ENCODE assay signal across 15 cellular contexts in the genomic region with DNA sequence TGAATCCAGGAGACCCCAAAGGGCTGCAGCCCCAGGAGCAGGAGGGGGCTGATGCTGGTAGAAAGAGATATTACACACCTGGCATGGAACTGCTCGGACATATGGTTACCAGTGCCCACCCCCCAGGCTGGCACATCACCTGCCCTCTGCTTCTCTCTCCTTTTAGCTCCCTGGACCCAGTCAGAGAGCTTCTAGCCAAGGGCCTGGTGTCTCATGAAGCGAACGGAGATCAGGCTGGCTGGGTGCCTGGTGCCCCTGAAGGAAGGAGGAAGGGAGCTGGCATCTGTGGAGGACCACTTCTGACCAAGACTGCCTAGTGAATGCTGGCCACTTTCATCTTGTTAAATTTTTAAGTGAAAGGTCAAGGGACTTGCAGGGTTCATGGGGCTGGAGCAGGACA. TPM values are rescaled to one million over a fixed set of nuclear protein-coding genes. Genes with fewer than 3 reads are reported as not detected.
DNase-seq lines count a peak whose midpoint lies in the region; FAIRE-seq and TF ChIP-seq lines count a peak whose summit lies in the region.
"Had no signal": no experiment of that assay in that cellular context is flagged by ENCODE, and none has a peak within 500 bp of the region (broad histone marks: within the 10 kb centered on the region; RNA-seq: fewer than 3 reads in every experiment).

No MANE protein-coding gene starts in this region.

- POLR2A ChIA-PET in RWPE1 (lab: Yijun Ruan, JAX; ENCODE audit: low non-redundant PET), result no interaction called here
- POLR2A ChIA-PET in H1 (lab: Charles Lee; ENCODE audit: partially characterized antibody), result interaction anchor here (0.8 to 1.4 kb wide), 6 partner anchors 8 to 54 kb away, joined by 3 to 4 read pairs (median 3); no protein-coding TSS in a partner anchor

- no peak overlapping the region for H2AK5ac ChIP-seq in H1 (ENCODE audit: low read depth, low read length)

- no peak overlapping the region for H3K18ac ChIP-seq in H1 (ENCODE audit: extremely low read depth, low read length)

- H4K20me1 ChIP-seq in BLaER1 treated with 17β-estradiol and CSF1 and Interleukin-3, amounts not matched to agents 10 nM and 100 nM, result no peaks in the 10 kb centered on the region
- H4K20me1 ChIP-seq in H1 (replicated peaks in 1 of 2; ENCODE audit: control insufficient read depth in 1 of 2, insufficient read depth in 2 of 2, low read length in 2 of 2), result no peaks in the 10 kb centered on the region

- peak overlapping the region; percentile 9; the same call in 1 of the 2 replicates for H4K8ac ChIP-seq in H1 (ENCODE audit: extremely low read depth, insufficient read depth, low read length)

- peaks cover 8% of the 10 kb centered on the region for H3K4me1 Mint-ChIP-seq in progenitor cell of endocrine pancreas (ENCODE audit: low read depth)

- H3K4me3 ChIP-seq in BLaER1 treated with 17β-estradiol and CSF1 and Interleukin-3, amounts not matched to agents 10 nM and 100 nM, result no peak overlapping the region
- no peak overlapping the region for H3K4me3 ChIP-seq in H1 (ENCODE audit: extremely low read depth in 1 of 4, insufficient read depth in 2 of 4, low read depth in 3 of 4, low read length in 4 of 4)
- H3K4me3 ChIP-seq: GM12878, HAP-1 had no signal

- CTCF ChIA-PET in RWPE1 (lab: Yijun Ruan, JAX), result interaction anchor here (2.5 kb wide), 1 partner anchor 131 kb away, joined by 16 read pairs; no protein-coding TSS in a partner anchor
- CTCF ChIA-PET in H1 (lab: Charles Lee; ENCODE audit: partially characterized antibody), result interaction anchor here (1.2 to 16.3 kb wide), 10 partner anchors 9 to 133 kb away, joined by 3 to 336 read pairs (median 67); a partner anchor contains a TSS

- WGBS in H1 (ENCODE audit: extremely low coverage in 1 of 2, insufficient coverage in 1 of 2, insufficient read length in 1 of 2, insufficient replicate concordance in 2 of 2, low coverage in 1 of 2, low lambda C conversion rate in 2 of 2, missing lambda C conversion rate in 1 of 2), 2 experiments, result 88% methylated on average over 3 of the region's 3 CpGs; no CpG with 5 or more reads in 1 of the 2 experiments

- no peak for TF ChIP-seq CTCF in RWPE1 (conservative IDR thresholded peaks at IDR 0.05; ENCODE audit: low read depth)
- TF ChIP-seq CTCF in H1 (IDR thresholded peaks at IDR 0.05; ENCODE audit: control extremely low read depth in 1 of 3, insufficient read depth in 1 of 3, low read depth in 1 of 3, low read length in 3 of 3), result no peak
- TF ChIP-seq CTCF in progenitor cell of endocrine pancreas (IDR thresholded peaks at IDR 0.05; ENCODE audit: unreplicated experiment), result no peak

- no peak overlapping the region for H3K27ac ChIP-seq in BLaER1 treated with 17β-estradiol and CSF1 and Interleukin-3, amounts not matched to agents 10 nM and 100 nM
- H3K27ac ChIP-seq in RWPE1 (peak overlapping the region; percentile 96; the same call in 1 of the 2 replicates), H1 (ENCODE audit: low read depth, low read length) (no peak overlapping the region)

- TF ChIP-seq EP300 in H1 (IDR thresholded peaks at IDR 0.05; ENCODE audit: borderline replicate concordance in 1 of 2, low read depth in 2 of 2, low read length in 2 of 2), result no peak

- no peaks in the 10 kb centered on the region for H3K9me3 Mint-ChIP-seq in progenitor cell of endocrine pancreas (ENCODE audit: low read depth)
- H3K9me3 Mint-ChIP-seq: CD4-positive, alpha-beta T cell had no signal

- H2BK120ac ChIP-seq in H1 (replicated peaks; ENCODE audit: low read depth, low read length), result no peak overlapping the region

- H3K9ac ChIP-seq in BLaER1 treated with 17β-estradiol and CSF1 and Interleukin-3, amounts not matched to agents 10 nM and 100 nM, result no peak overlapping the region
- no peak overlapping the region for H3K9ac ChIP-seq in H1 (replicated peaks in 1 of 4; ENCODE audit: extremely low read depth in 1 of 4, low read depth in 3 of 4, low read length in 3 of 4)

- peaks cover 0 to 9% (median 6%) of the 10 kb centered on the region in 11 experiments; a peak in 8 of 22 replicates for H3K9me3 ChIP-seq in BLaER1 treated with 17β-estradiol and CSF1 and Interleukin-3, amounts not matched to agents 10 nM and 100 nM (replicated peaks in 1 of 11)
- no peaks in the 10 kb centered on the region for H3K9me3 ChIP-seq in H1 (ENCODE audit: insufficient read depth in 2 of 2, low read depth in 1 of 2, low read length in 1 of 2)
- H3K9me3 ChIP-seq: HAP-1 had no signal

- H3K36me3 ChIP-seq in BLaER1 treated with 17β-estradiol and CSF1 and Interleukin-3, amounts not matched to agents 10 nM and 100 nM, result no peaks in the 10 kb centered on the region
- H3K36me3 ChIP-seq in H1 (ENCODE audit: control insufficient read depth in 2 of 4, insufficient read depth in 4 of 4, low read length in 3 of 4), result no peaks in the 10 kb centered on the region
- H3K36me3 ChIP-seq: HAP-1 had no signal

- no peak overlapping the region for H3K14ac ChIP-seq in H1 (ENCODE audit: insufficient read length)

- H4K91ac ChIP-seq in H1 (replicated peaks; ENCODE audit: insufficient read length, low read length), result no peak overlapping the region

- H3K27ac Mint-ChIP-seq in progenitor cell of endocrine pancreas, result no peak overlapping the region
- H3K27ac Mint-ChIP-seq: CD4-positive, alpha-beta T cell had no signal

- DNase-seq in DMS79 (lab: John Stamatoyannopoulos, UW) (peak; percentile 52), DMS79 treated with DMSO at 0.1 percent for 48 hours (lab: John Stamatoyannopoulos, UW) (no peak), RWPE1 (ENCODE audit: low spot score) (no peak), H1 (ENCODE audit: low read depth in 1 of 2, low spot score in 2 of 2) (no peak), DMS53 treated with DMSO at 0.1 percent for 48 hours (lab: John Stamatoyannopoulos, UW; ENCODE audit: unreplicated experiment) (no peak), progenitor cell of endocrine pancreas (ENCODE audit: low spot score, unreplicated experiment) (no peak)
- no peak for DNase-seq in stimulated activated CD4-positive, alpha-beta T cell treated with anti-CD3 and anti-CD28 coated beads, Interleukin-2, amount 100 ng/mL, for 24 hours
- DNase-seq: 8988T; AML-193; Calu3; CD4-positive, alpha-beta T cell; GOT3 had no signal

- no peaks in the 10 kb centered on the region for H3K27me3 ChIP-seq in BLaER1 treated with 17β-estradiol and CSF1 and Interleukin-3, amounts not matched to agents 10 nM and 100 nM
- H3K27me3 ChIP-seq in H1 (replicated peaks in 1 of 4; ENCODE audit: control insufficient read depth in 3 of 4, extremely low read depth in 1 of 4, insufficient read depth in 3 of 4, low read length in 3 of 4), result peaks cover 0 to 2% (median 0%) of the 10 kb centered on the region in 4 experiments; a peak in 1 of 7 replicates

- no peaks in the 10 kb centered on the region for H3K36me3 Mint-ChIP-seq in progenitor cell of endocrine pancreas (ENCODE audit: insufficient read depth)

- no peak overlapping the region for H2BK12ac ChIP-seq in H1 (ENCODE audit: low read depth, low read length)

- FAIRE-seq in H1 (lab: Jason Lieb, UNC), result no peak
- FAIRE-seq: GM12878 had no signal

- peaks cover 18% of the 10 kb centered on the region for H3K27me3 Mint-ChIP-seq in progenitor cell of endocrine pancreas

- no peak overlapping the region for H3K56ac ChIP-seq in H1 (replicated peaks; ENCODE audit: insufficient read length, low read depth, low read length)

- H2BK20ac ChIP-seq in H1 (ENCODE audit: low read length), result no peak overlapping the region

- no peak overlapping the region for H4K5ac ChIP-seq in H1 (ENCODE audit: insufficient read length, low read depth, low read length)

- peak overlapping the region in 7 of 11 experiments; percentile 43 to 92 (median 81); a peak in 11 of 22 replicates for H3K4me2 ChIP-seq in BLaER1 treated with 17β-estradiol and CSF1 and Interleukin-3, amounts not matched to agents 10 nM and 100 nM
- H3K4me2 ChIP-seq in H1 (ENCODE audit: insufficient read depth in 1 of 2, low read depth in 2 of 2, low read length in 2 of 2), result no peak overlapping the region

- no peaks in the 10 kb centered on the region for H3K79me1 ChIP-seq in H1 (ENCODE audit: low read depth, low read length)

- H2BK5ac ChIP-seq in H1 (ENCODE audit: low read depth, low read length), result no peak overlapping the region

- peaks cover 27 to 75% (median 60%) of the 10 kb centered on the region in 10 experiments for H3K4me1 ChIP-seq in BLaER1 treated with 17β-estradiol and CSF1 and Interleukin-3, amounts not matched to agents 10 nM and 100 nM
- H3K4me1 ChIP-seq in H1 (replicated peaks in 1 of 4; ENCODE audit: control insufficient read depth in 3 of 4, insufficient read depth in 4 of 4, low read length in 3 of 4), result peaks cover 0 to 4% (median 1%) of the 10 kb centered on the region in 4 experiments; a peak in 2 of 7 replicates
- H3K4me1 ChIP-seq: HAP-1 had no signal

- H3K23ac ChIP-seq in H1 (ENCODE audit: insufficient read length), result no peak overlapping the region

- H3K23me2 ChIP-seq in H1 (ENCODE audit: low read depth, low read length), result no peaks in the 10 kb centered on the region; the same call in 1 of the 2 replicates

- no peaks in the 10 kb centered on the region for H3K79me2 ChIP-seq in H1 (ENCODE audit: control insufficient read depth in 1 of 2, insufficient read depth in 2 of 2, low read length in 2 of 2)

- no peak for TF ChIP-seq POLR2A in H1 (IDR thresholded peaks at IDR 0.05; ENCODE audit: control extremely low read depth in 1 of 2, low read depth in 2 of 2, low read length in 2 of 2)

- H2AFZ ChIP-seq in H1 (ENCODE audit: low read length), result no peak overlapping the region

- H3K4me3 Mint-ChIP-seq in progenitor cell of endocrine pancreas (ENCODE audit: low read depth), result no peak overlapping the region
- H3K4me3 Mint-ChIP-seq: CD4-positive, alpha-beta T cell had no signal

- H2BK15ac ChIP-seq in H1 (ENCODE audit: low read length), result no peak overlapping the region

- no peak for TF ChIP-seq RAD21 in H1 (IDR thresholded peaks at IDR 0.05 in 1 of 2, conservative IDR thresholded peaks at IDR 0.05 in 1 of 2; ENCODE audit: low read depth in 2 of 2, low read length in 2 of 2)

- H3K4ac ChIP-seq in H1 (replicated peaks; ENCODE audit: insufficient read length, low read depth, low read length), result no peak overlapping the region

TF ChIP-seq in H1, 55 proteins besides CTCF, POLR2A, EP300 and RAD21 (continues in another document):
- TF ChIP-seq SP1 (IDR thresholded peaks at IDR 0.05; ENCODE audit: low read depth, low read length) (no peak), ASH2L (IDR thresholded peaks at IDR 0.05; ENCODE audit: low read length) (no peak), NRF1 (IDR thresholded peaks at IDR 0.05; ENCODE audit: low read depth, low read length) (no peak), NANOG (IDR thresholded peaks at IDR 0.05; ENCODE audit: insufficient read depth, low read depth, low read length, poor library complexity, severe bottlenecking) (no peak)

RNA-seq across cellular contexts. Expression of a gene that starts 53.1 kb away (rescaled TPM):
- 3.0 and 3.8 TPM in 2 replicates for total RNA-seq in H1 (2021; fragmentation: NEBNext Ultra II Directional; extraction: Animal tissue kit (Norgen Biotek cat#: 25700))
- 0.59 and 1.2 TPM in 2 replicates for polyA plus RNA-seq in H1 (2011; rRNA removed)
- polyA plus RNA-seq in H1 (2011; cell fraction: cytosol; rRNA removed), result 0.52 TPM
- 1.8 TPM for polyA plus RNA-seq in H1 (2011; cell fraction: nucleus; rRNA removed)
- 2.2 to 4.1 TPM (median 3.4 TPM) in 4 replicates for polyA plus RNA-seq in H1 (2012, experiment 1 of 2)
- polyA plus RNA-seq in H1 (2012, experiment 2 of 2), result 1.4 TPM
- 1.9 TPM for polyA plus RNA-seq in H1 (2013, experiment 1 of 2)
- polyA plus RNA-seq in H1 (2013, experiment 2 of 2), result 1.8 TPM
- 0.27 and 0.54 TPM in 2 replicates for polyA minus RNA-seq in H1 (2011; rRNA and poly(A)+ RNA removed)
- 2.3 TPM for polyA minus RNA-seq in H1 (2011; cell fraction: cytosol; rRNA and poly(A)+ RNA removed)
- 2.8 TPM for polyA minus RNA-seq in H1 (2011; cell fraction: nucleus; rRNA and poly(A)+ RNA removed)
- 2.8 and 2.9 TPM in 2 replicates for total RNA-seq in progenitor cell of endocrine pancreas
- total RNA-seq: GM12878 had no signal

Comparison
In these comparisons a context has a peak if more than half of its experiments do, and no peak if none do; other contexts are left out.
1. H3K4me2 ChIP-seq: peak in BLaER1 treated with 17β-estradiol and CSF1 and Interleukin-3, amounts not matched to agents 10 nM and 100 nM (7 of 11); none in H1 (0 of 2).